15 cellular contexts compared by ENCODE assay signal in genomic region chr13:30196025-30196424, GRCh38.
DNase-seq lines count a peak whose midpoint lies in the region; FAIRE-seq and TF ChIP-seq lines count a peak whose summit lies in the region.
"Had no signal": no experiment of that assay in that cellular context is flagged by ENCODE, and none has a peak within 500 bp of the region (broad histone marks: within the 10 kb centered on the region; RNA-seq: fewer than 3 reads in every experiment).

No MANE protein-coding gene starts in this region.

- CTCF ChIA-PET in CD8-positive, alpha-beta memory T cell (lab: Charles Lee) = no interaction called here

- POLR2A ChIA-PET in CD8-positive, alpha-beta memory T cell (lab: Charles Lee) = no interaction called here

- no peaks in the 10 kb centered on the region for H4K20me1 ChIP-seq in MM.1S (ENCODE audit: insufficient read depth, low read length)

- DNase-seq in H54 (ENCODE audit: insufficient read length, low spot score) (peak; percentile 56), NCI-H345 (lab: John Stamatoyannopoulos, UW) (peak; percentile 70), MM.1S (no peak), AG08395 (ENCODE audit: low spot score) (no peak), tibial nerve (ENCODE audit: low spot score in 2 of 2) (no peak)
- DNase-seq in CD8-positive, alpha-beta memory T cell = no peak
- DNase-seq: activated CD8-positive, alpha-beta T cell treated with anti-CD3 and anti-CD28 coated beads for 36 hours; naive B cell; NCI-H526 had no signal

- H3K9me3 ChIP-seq in mesodermal cell (ENCODE audit: control insufficient read depth, low read length) (no peaks in the 10 kb centered on the region), MM.1S (replicated peaks; ENCODE audit: insufficient read depth, low read length) (no peaks in the 10 kb centered on the region), tibial nerve (no peaks in the 10 kb centered on the region)
- no peaks in the 10 kb centered on the region for H3K9me3 ChIP-seq in CD8-positive, alpha-beta memory T cell (ENCODE audit: low read length)

- no peaks in the 10 kb centered on the region for H3K27me3 Mint-ChIP-seq in brain
- peaks cover 0 to 1% of the 10 kb centered on the region in 2 donors for H3K27me3 Mint-ChIP-seq in CD8-positive, alpha-beta memory T cell
- H3K27me3 Mint-ChIP-seq: activated CD8-positive, alpha-beta T cell treated with anti-CD3 and anti-CD28 coated beads for 36 hours; activated naive CD8-positive, alpha-beta T cell; naive B cell had no signal

- H3F3A ChIP-seq in MM.1S (ENCODE audit: insufficient read depth, low read length) = no peaks in the 10 kb centered on the region

- H3K9me3 Mint-ChIP-seq in brain = no peaks in the 10 kb centered on the region
- no peaks in the 10 kb centered on the region for H3K9me3 Mint-ChIP-seq in CD8-positive, alpha-beta memory T cell
- H3K9me3 Mint-ChIP-seq: activated CD8-positive, alpha-beta T cell treated with anti-CD3 and anti-CD28 coated beads for 36 hours; IgD-negative memory B cell; naive B cell had no signal

- H3K4me3 ChIP-seq in mesodermal cell (ENCODE audit: extremely low read depth, insufficient read depth, low read length, poor library complexity, severe bottlenecking) = no peak overlapping the region
- H3K4me3 ChIP-seq in MM.1S (ENCODE audit: low read length) = no peak overlapping the region
- no peak overlapping the region for H3K4me3 ChIP-seq in CD8-positive, alpha-beta memory T cell (ENCODE audit: low read length)
- no peak overlapping the region for H3K4me3 ChIP-seq in tibial nerve
- H3K4me3 ChIP-seq: skin epidermis had no signal

- H3K79me2 ChIP-seq in MM.1S (ENCODE audit: low read length) = no peaks in the 10 kb centered on the region

- H3K4me1 ChIP-seq in mesodermal cell (ENCODE audit: control insufficient read depth, insufficient read depth, low read length, poor library complexity, severe bottlenecking) = peaks cover 12% of the 10 kb centered on the region
- 0 out of 2 replicates have a peak, but pooled peaks cover 6% of the 10 kb centered on the region for H3K4me1 ChIP-seq in MM.1S (ENCODE audit: low read length)
- H3K4me1 ChIP-seq in CD8-positive, alpha-beta memory T cell (ENCODE audit: insufficient read depth, low read length) = no peaks in the 10 kb centered on the region
- H3K4me1 ChIP-seq in tibial nerve = no peaks in the 10 kb centered on the region

- no peaks in the 10 kb centered on the region for H3K36me3 ChIP-seq in mesodermal cell (ENCODE audit: control insufficient read depth, insufficient read depth, low read length)
- H3K36me3 ChIP-seq in MM.1S (replicated peaks; ENCODE audit: insufficient read depth, low read length) = no peaks in the 10 kb centered on the region
- no peaks in the 10 kb centered on the region for H3K36me3 ChIP-seq in CD8-positive, alpha-beta memory T cell (ENCODE audit: insufficient read depth, low read length)
- peaks cover 0 to 21% (median 0%) of the 10 kb centered on the region in 3 donors for H3K36me3 ChIP-seq in tibial nerve

- H3K27me3 ChIP-seq in MM.1S (replicated peaks; ENCODE audit: insufficient read depth, low read length) = no peaks in the 10 kb centered on the region
- H3K27me3 ChIP-seq in CD8-positive, alpha-beta memory T cell (ENCODE audit: insufficient read depth, low read length, poor library complexity, severe bottlenecking) = no peaks in the 10 kb centered on the region
- H3K27me3 ChIP-seq in tibial nerve = no peaks in the 10 kb centered on the region

- peak overlapping the region in 4 of 5 experiments; percentile 3 to 64 (median 8) for H3K27ac Mint-ChIP-seq in brain
- H3K27ac Mint-ChIP-seq in CD8-positive, alpha-beta memory T cell = peak overlapping the region in 2 of 8 donors; percentile 3 to 23
- H3K27ac Mint-ChIP-seq: activated CD8-positive, alpha-beta T cell treated with anti-CD3 and anti-CD28 coated beads for 36 hours; activated naive CD8-positive, alpha-beta T cell; IgD-negative memory B cell had no signal

- 15 to 36% methylated on average over 3 of the region's 3 CpGs for WGBS in mesodermal cell (ENCODE audit: insufficient coverage in 2 of 2), 2 experiments
- 75% methylated on average over 3 of the region's 3 CpGs for whole genome bisulfite sequencing in tibial nerve, 2 donors

- no peak overlapping the region for H3K9ac ChIP-seq in MM.1S (ENCODE audit: low read length)

- TF ChIP-seq EP300 in tibial nerve (IDR thresholded peaks at IDR 0.05) = no peak

- TF ChIP-seq CTCF in brain (conservative IDR thresholded peaks at IDR 0.05) (no peak), MM.1S (IDR thresholded peaks at IDR 0.05; ENCODE audit: low read length) (no peak), tibial nerve (IDR thresholded peaks at IDR 0.05) (no peak)

- H3K9me2 ChIP-seq in MM.1S (replicated peaks; ENCODE audit: insufficient read depth, low read length) = no peaks in the 10 kb centered on the region

- no peak for TF ChIP-seq POLR2A in H54 (IDR thresholded peaks at IDR 0.05; ENCODE audit: low read depth, low read length)
- TF ChIP-seq POLR2A in tibial nerve (IDR thresholded peaks at IDR 0.05) = no peak

- H3K36me3 Mint-ChIP-seq in brain = no peaks in the 10 kb centered on the region
- H3K36me3 Mint-ChIP-seq in CD8-positive, alpha-beta memory T cell = peaks cover 0 to 2% (median 0%) of the 10 kb centered on the region in 3 donors
- H3K36me3 Mint-ChIP-seq: activated naive CD8-positive, alpha-beta T cell had no signal

- no peak overlapping the region for H3K4me2 ChIP-seq in MM.1S (ENCODE audit: low read depth, low read length)

- peak; percentile 62 for FAIRE-seq in H54 (lab: Jason Lieb, UNC)
- FAIRE-seq: endometrium had no signal

- peaks cover 52% of the 10 kb centered on the region for H3K4me1 Mint-ChIP-seq in brain
- H3K4me1 Mint-ChIP-seq in CD8-positive, alpha-beta memory T cell = peaks cover 0 to under 1% (median 0%) of the 10 kb centered on the region in 3 donors
- H3K4me1 Mint-ChIP-seq: naive B cell had no signal

- peak overlapping the region; percentile 19 for H3K27ac ChIP-seq in mesodermal cell (ENCODE audit: low read depth, low read length, severe bottlenecking)
- H3K27ac ChIP-seq in MM.1S (ENCODE audit: low read length) = no peak overlapping the region
- H3K27ac ChIP-seq in CD8-positive, alpha-beta memory T cell (ENCODE audit: low read depth, low read length) = no peak overlapping the region
- no peak overlapping the region for H3K27ac ChIP-seq in tibial nerve
- H3K27ac ChIP-seq: skin epidermis had no signal

- no peak overlapping the region for H2AFZ ChIP-seq in MM.1S (ENCODE audit: low read length)

- peak overlapping the region in 1 of 5 experiments; percentile 15 for H3K4me3 Mint-ChIP-seq in brain
- H3K4me3 Mint-ChIP-seq in CD8-positive, alpha-beta memory T cell = no peak overlapping the region
- H3K4me3 Mint-ChIP-seq: activated CD8-positive, alpha-beta T cell treated with anti-CD3 and anti-CD28 coated beads for 36 hours; activated naive CD8-positive, alpha-beta T cell; IgD-negative memory B cell had no signal

Comparison
In these comparisons a context has a peak if more than half of its experiments do, and no peak if none do; other contexts are left out.
1. DNase-seq: peak in H54 (single experiment) and NCI-H345 (single experiment); none in MM.1S (single experiment), CD8-positive, alpha-beta memory T cell (0 of 5), AG08395 (single experiment) and tibial nerve (0 of 2).